11 cellular contexts compared by ENCODE assay signal in the genomic region with DNA sequence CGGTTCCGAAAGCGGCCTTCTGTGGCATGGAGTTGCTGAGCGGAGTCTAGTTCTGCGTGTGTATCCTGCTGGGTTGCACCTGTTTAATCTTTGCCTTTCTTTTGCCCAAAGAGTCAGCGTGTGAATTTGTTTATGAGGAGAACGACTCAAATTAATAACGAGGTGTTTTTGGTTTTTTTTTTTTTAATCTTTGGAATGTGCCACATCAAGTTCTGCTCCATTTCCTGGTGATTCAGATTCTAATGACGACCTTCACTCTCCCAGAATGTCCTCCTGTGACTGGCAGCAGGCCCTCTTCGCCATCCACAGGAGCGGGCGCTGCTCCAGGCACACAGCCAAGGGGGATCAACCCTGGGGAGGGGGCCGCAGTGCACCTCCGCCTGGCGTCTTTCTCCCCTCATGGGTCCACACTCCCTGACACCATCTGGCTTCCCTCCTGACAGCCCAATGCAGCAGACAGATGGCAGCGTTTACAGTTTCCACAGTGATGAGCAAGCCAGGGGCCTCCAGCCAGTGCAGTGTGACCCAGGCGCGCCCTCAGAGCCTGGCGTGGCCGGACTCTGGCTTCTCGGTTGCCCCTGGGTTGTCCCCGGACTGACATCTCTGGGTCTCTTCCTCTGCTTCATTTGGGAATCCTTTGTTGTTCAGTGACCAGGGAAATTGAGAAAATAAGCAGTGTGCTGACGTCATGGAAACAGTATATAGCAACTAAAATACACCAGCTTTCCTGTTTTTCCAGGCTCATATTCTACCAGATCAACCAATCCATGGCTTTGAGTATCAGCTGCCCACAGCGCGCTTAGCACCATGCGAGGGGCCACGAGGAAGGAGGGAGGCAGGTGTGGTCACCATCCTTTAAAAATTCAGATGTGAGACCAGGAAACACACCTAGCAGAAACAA. TPM values are rescaled to one million over a fixed set of nuclear protein-coding genes. Genes with fewer than 3 reads are reported as not detected.
DNase-seq lines count a peak whose midpoint lies in the region; ATAC-seq and TF ChIP-seq lines count a peak whose summit lies in the region.
"Had no signal": no experiment of that assay in that cellular context is flagged by ENCODE, and none has a peak within 500 bp of the region (broad histone marks: within the 10 kb centered on the region; RNA-seq: fewer than 3 reads in every experiment).

No MANE protein-coding gene starts in this region.

- H3K79me2 ChIP-seq in MM.1S (ENCODE audit: low read length), result no peaks in the 10 kb centered on the region

- no peaks in the 10 kb centered on the region for H3K36me3 ChIP-seq in MM.1S (replicated peaks; ENCODE audit: insufficient read depth, low read length)

- no peak overlapping the region for H3K9ac ChIP-seq in MM.1S (ENCODE audit: low read length)

- no peaks in the 10 kb centered on the region for H3K4me1 ChIP-seq in foreskin keratinocyte
- no peaks in the 10 kb centered on the region for H3K4me1 ChIP-seq in MM.1S (ENCODE audit: low read length)

- H3K4me2 ChIP-seq in MM.1S (ENCODE audit: low read depth, low read length), result no peak overlapping the region

- ATAC-seq in foreskin keratinocyte (peak; percentile 6), GM18909 (IDR thresholded peaks at IDR 0.05; ENCODE audit: poor library complexity, unreplicated experiment) (no peak), HG03442 (IDR thresholded peaks at IDR 0.05; ENCODE audit: unreplicated experiment) (no peak)
- ATAC-seq: PC-3 had no signal

- H3K27me3 ChIP-seq in foreskin keratinocyte (peaks cover 27% of the 10 kb centered on the region), MM.1S (replicated peaks; ENCODE audit: insufficient read depth, low read length) (peaks cover 13% of the 10 kb centered on the region)

- no peak for DNase-seq in LNCaP clone FGC (ENCODE audit: low read depth)
- DNase-seq in SHP77 treated with DMSO at 0.1 percent for 48 hours (lab: John Stamatoyannopoulos, UW), result peak; percentile 35
- DNase-seq in foreskin keratinocyte, result no peak
- DNase-seq in pons (ENCODE audit: low spot score), result peak; percentile 40
- DNase-seq in MM.1S, result no peak
- DNase-seq in SW 1271 (lab: John Stamatoyannopoulos, UW), result no peak
- DNase-seq: activated naive CD4-positive, alpha-beta T cell treated with anti-CD3 and anti-CD28 coated beads, Interleukin-2, amount 50 U/mL, for 16 hours; effector memory CD4-positive, alpha-beta T cell; PC-3 had no signal

- TF ChIP-seq CTCF in LNCaP clone FGC (IDR thresholded peaks at IDR 0.05; ENCODE audit: control insufficient read depth, extremely low read depth, insufficient read depth) (peak; percentile 9; the same call in 1 of the 2 replicates), foreskin keratinocyte (conservative IDR thresholded peaks at IDR 0.05) (no peak), MM.1S (IDR thresholded peaks at IDR 0.05; ENCODE audit: low read length) (no peak)

- no peaks in the 10 kb centered on the region for H3F3A ChIP-seq in MM.1S (ENCODE audit: insufficient read depth, low read length)

- H3K27ac ChIP-seq in foreskin keratinocyte (no peak overlapping the region), MM.1S (ENCODE audit: low read length) (no peak overlapping the region)

- H3K4me3 ChIP-seq in LNCaP clone FGC (ENCODE audit: low read depth, low read length) (no peak overlapping the region), MM.1S (ENCODE audit: low read length) (no peak overlapping the region)

- no peak overlapping the region for H2AFZ ChIP-seq in MM.1S (ENCODE audit: low read length)

- no peaks in the 10 kb centered on the region for H3K9me3 ChIP-seq in MM.1S (replicated peaks; ENCODE audit: insufficient read depth, low read length)

- H3K9me2 ChIP-seq in MM.1S (replicated peaks; ENCODE audit: insufficient read depth, low read length), result no peaks in the 10 kb centered on the region

- H4K20me1 ChIP-seq in MM.1S (ENCODE audit: insufficient read depth, low read length), result no peaks in the 10 kb centered on the region

RNA-seq across cellular contexts. Expression of gene AFDN, which starts 27.4 kb away (rescaled TPM):
- total RNA-seq in foreskin keratinocyte, result 64.6 and 73.1 TPM in 2 replicates
- 7.6 and 10.1 TPM in 2 replicates for polyA plus RNA-seq in foreskin keratinocyte

Comparison
In these comparisons a context has a peak if more than half of its experiments do, and no peak if none do; other contexts are left out.
1. DNase-seq: peak in SHP77 treated with DMSO at 0.1 percent for 48 hours (single experiment) and pons (single experiment); none in LNCaP clone FGC (single experiment), foreskin keratinocyte (0 of 2), MM.1S (single experiment) and SW 1271 (0 of 2).